Comparison of ENCODE assay signal across 8 cellular contexts in genomic region chr21:20998456-20998789, GRCh38. TPM values are rescaled to one million over a fixed set of nuclear protein-coding genes. Genes with fewer than 3 reads are reported as not detected.
DNase-seq lines count a peak whose midpoint lies in the region; ATAC-seq, FAIRE-seq and TF ChIP-seq lines count a peak whose summit lies in the region.

No MANE protein-coding gene starts in this region.

- intact Hi-C loops in lower leg skin (cut with DNase I; ENCODE audit: low total_unique reads): no loop called here

- peak in 1 of 2 donors; percentile 5 for ATAC-seq in upper lobe of left lung (ENCODE audit: low FRiP score in 2 of 2)

- no peak for TF ChIP-seq CTCF in lower leg skin (IDR thresholded peaks at IDR 0.05)
- TF ChIP-seq CTCF in upper lobe of left lung (IDR thresholded peaks at IDR 0.05): no peak

- peaks cover 0 to 5% (median 5%) of the 10 kb centered on the region in 4 donors for H3K27me3 ChIP-seq in upper lobe of left lung

- peak overlapping the region; percentile 54 for H3K4me3 Mint-ChIP-seq in activated naive CD4-positive, alpha-beta T cell treated with anti-CD3 and anti-CD28 coated beads, Interleukin-2, amount 50 U/mL, for 24 hours

- WGBS in lower leg skin, 2 donors: 0 to 2% methylated on average over 14 of the region's 14 CpGs
- 0% methylated on average over 11 to 14 of the region's 14 CpGs for WGBS in upper lobe of left lung, 2 donors

- peaks cover 34% of the 10 kb centered on the region for H3K27me3 Mint-ChIP-seq in activated naive CD4-positive, alpha-beta T cell treated with anti-CD3 and anti-CD28 coated beads, Interleukin-2, amount 50 U/mL, for 24 hours

- no peak for TF ChIP-seq EP300 in upper lobe of left lung (IDR thresholded peaks at IDR 0.05)

- H3K4me3 ChIP-seq in lower leg skin (ENCODE audit: low read depth, poor library complexity, severe bottlenecking) (peak overlapping the region; percentile 34), upper lobe of left lung (peak overlapping the region; percentile 18 to 57 (median 50))

- no peak for DNase-seq in activated naive CD4-positive, alpha-beta T cell (lab: John Stamatoyannopoulos, UW)
- DNase-seq in lower leg skin (ENCODE audit: low spot score in 2 of 2) (no peak), upper lobe of left lung (no peak), DMS53 (lab: John Stamatoyannopoulos, UW) (no peak), urothelium cell line (ENCODE audit: low spot score) (no peak), GM12891 (ENCODE audit: insufficient read length, low spot score) (no peak)

- H3K9me3 ChIP-seq in upper lobe of left lung: no peaks in the 10 kb centered on the region

- H3K9me3 Mint-ChIP-seq in activated naive CD4-positive, alpha-beta T cell treated with anti-CD3 and anti-CD28 coated beads, Interleukin-2, amount 50 U/mL, for 24 hours: no peaks in the 10 kb centered on the region

- H3K27ac Mint-ChIP-seq in activated naive CD4-positive, alpha-beta T cell treated with anti-CD3 and anti-CD28 coated beads, Interleukin-2, amount 50 U/mL, for 24 hours: no peak overlapping the region

- H3K4me1 ChIP-seq in upper lobe of left lung: peaks cover 11 to 25% (median 14%) of the 10 kb centered on the region in 4 donors

- TF ChIP-seq POLR2A in lower leg skin (IDR thresholded peaks at IDR 0.05) (no peak), upper lobe of left lung (IDR thresholded peaks at IDR 0.05) (no peak), GM12891 (IDR thresholded peaks at IDR 0.05; ENCODE audit: low read depth, low read length) (no peak)

- FAIRE-seq in urothelium cell line (lab: Jason Lieb, UNC) (no peak), GM12891 (lab: Jason Lieb, UNC) (no peak)

- H3K36me3 Mint-ChIP-seq in activated naive CD4-positive, alpha-beta T cell treated with anti-CD3 and anti-CD28 coated beads, Interleukin-2, amount 50 U/mL, for 24 hours: no peaks in the 10 kb centered on the region

- peak overlapping the region; percentile 82 for H3K27ac ChIP-seq in angular gyrus (ENCODE audit: low read depth, low read length)
- peak overlapping the region in 1 of 4 donors; percentile 49 for H3K27ac ChIP-seq in upper lobe of left lung

- peaks cover 13% of the 10 kb centered on the region for H3K4me1 Mint-ChIP-seq in activated naive CD4-positive, alpha-beta T cell treated with anti-CD3 and anti-CD28 coated beads, Interleukin-2, amount 50 U/mL, for 24 hours

- no peaks in the 10 kb centered on the region for H3K36me3 ChIP-seq in upper lobe of left lung

TF ChIP-seq in GM12891, 5 proteins besides CTCF, POLR2A, EP300 and RAD21:
- TF ChIP-seq POU2F2 (IDR thresholded peaks at IDR 0.05; ENCODE audit: low read depth, low read length): no peak
- TF ChIP-seq SPI1 (IDR thresholded peaks at IDR 0.05; ENCODE audit: low read depth, low read length): no peak
- no peak for TF ChIP-seq TAF1 (IDR thresholded peaks at IDR 0.05; ENCODE audit: low read depth, low read length)
- no peak for TF ChIP-seq PAX5 (IDR thresholded peaks at IDR 0.05; ENCODE audit: insufficient read depth, low read length, severe bottlenecking)
- no peak for TF ChIP-seq POLR2AphosphoS5 (IDR thresholded peaks at IDR 0.05; ENCODE audit: low read depth, low read length)
TF ChIP-seq in GM12891: peak in this region for 0.

RNA-seq across cellular contexts. Expression of gene NCAM2, which starts 0.2 kb away (rescaled TPM):
- total RNA-seq in lower leg skin: 1 to 10 TPM in 2 of 4 donors, under 1 TPM in 2; 0.61 to 3.2 (median 0.91) TPM
- total RNA-seq in upper lobe of left lung: 1 to 10 TPM; 2.0 to 8.6 (median 2.9) TPM
- not detected for polyA plus RNA-seq in GM12891 (2012; ENCODE audit: low read depth, missing spikeins)
